Comparison of ENCODE assay signal across 37 cellular contexts in the genomic region with DNA sequence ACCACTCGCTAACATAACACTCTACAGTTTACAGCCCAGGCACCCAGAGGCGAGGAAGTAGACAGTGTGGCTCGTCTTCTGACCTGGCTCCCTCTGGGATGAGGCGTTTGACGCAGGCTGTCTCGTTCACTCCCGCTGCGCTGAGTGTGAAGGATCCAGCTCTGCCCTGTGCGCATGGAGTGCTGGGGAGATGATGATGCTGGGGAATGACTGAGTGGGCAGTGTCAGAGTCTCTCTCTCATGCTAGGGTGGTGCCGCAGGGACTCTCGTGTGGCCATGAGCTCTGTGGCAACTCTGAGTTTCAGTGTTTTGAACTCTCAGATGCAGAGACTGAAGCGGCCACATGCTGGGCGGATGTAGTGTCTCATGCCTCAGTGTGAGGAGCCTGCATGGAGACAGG.
"Had no signal": no experiment of that assay in that cellular context is flagged by ENCODE, and none has a peak within 500 bp of the region (broad histone marks: within the 10 kb centered on the region; RNA-seq: fewer than 3 reads in every experiment).

No MANE protein-coding gene starts in this region.

- H3K36me3 Mint-ChIP-seq: activated CD4-positive, alpha-beta memory T cell treated with anti-CD3 and anti-CD28 coated beads for 36 hours; activated naive CD4-positive, alpha-beta T cell treated with anti-CD3 and anti-CD28 coated beads, Interleukin-2, amount 50 U/mL, for 72 hours had no signal

- DNase-seq: activated B cell treated with CpG ODN at 0.5 μM for 24 hours; activated CD4-positive, alpha-beta memory T cell treated with anti-CD3 and anti-CD28 coated beads for 36 hours; activated CD4-positive, alpha-beta T cell treated with anti-CD3 and anti-CD28 coated beads for 4 hours; activated CD4-positive, alpha-beta T cell treated with anti-CD3 and anti-CD28 coated beads, Interleukin-2, amount 10 ng/mL, durations not matched to agents 24 days and 14 days; activated CD4-positive, alpha-beta T cell treated with anti-CD3 and anti-CD28 coated beads, Interleukin-2, amount 50 U/mL, for 1 hour; activated CD4-positive, alpha-beta T cell treated with anti-CD3 and anti-CD28 coated beads, Interleukin-2, amount 50 U/mL, for 4 hours; activated CD4-positive, CD25-positive, alpha-beta regulatory T cell treated with anti-CD3 and anti-CD28 coated beads, Interleukin-2, amount 50 U/mL, for 72 hours; activated CD8-positive, alpha-beta memory T cell treated with anti-CD3 and anti-CD28 coated beads, Interleukin-2, amount 50 U/mL, for 4 hours; activated CD8-positive, alpha-beta T cell treated with anti-CD3 and anti-CD28 coated beads for 36 hours; activated effector memory CD4-positive, alpha-beta T cell treated with anti-CD3 and anti-CD28 coated beads, Interleukin-2, amount 50 U/mL, for 16 hours; activated gamma-delta T cell treated with Interleukin-2 at 50 U/mL for 16 hours; activated naive CD4-positive, alpha-beta T cell; activated naive CD4-positive, alpha-beta T cell treated with anti-CD3 and anti-CD28 coated beads for 36 hours; activated naive CD4-positive, alpha-beta T cell treated with anti-CD3 and anti-CD28 coated beads, Interleukin-2, amount 50 U/mL, for 16 hours; activated naive CD8-positive, alpha-beta T cell treated with anti-CD3 and anti-CD28 coated beads for 36 hours; activated T-cell treated with anti-CD3 and anti-CD28 coated beads for 4 hours; activated T-cell treated with anti-CD3 and anti-CD28 coated beads, Interleukin-2, amount 50 U/mL, for 1 hour; activated T-cell treated with anti-CD3 and anti-CD28 coated beads, Interleukin-2, amount 50 U/mL, for 4 hours; activated T-cell treated with anti-CD3 and anti-CD28 coated beads, Interleukin-2, amount 50 U/mL, for 72 hours; adrenal gland; amniotic stem cell; aorta; body of pancreas; brain microvascular endothelial cell; caudate nucleus; cerebellar nuclear complex; T-helper 1 cell; T-helper 2 cell; T-helper 9 cell had no signal

- H3K36me3 ChIP-seq: adrenal gland, brain microvascular endothelial cell, breast epithelium had no signal

- H3K4me3 Mint-ChIP-seq: activated B cell treated with CpG ODN at 0.5 μM for 24 hours; activated CD4-positive, alpha-beta memory T cell treated with anti-CD3 and anti-CD28 coated beads for 36 hours; activated CD4-positive, alpha-beta T cell treated with anti-CD3 and anti-CD28 coated beads, Interleukin-2, amount 10 ng/mL, durations not matched to agents 24 days and 14 days; activated CD8-positive, alpha-beta T cell treated with anti-CD3 and anti-CD28 coated beads for 36 hours; activated naive CD4-positive, alpha-beta T cell treated with anti-CD3 and anti-CD28 coated beads for 36 hours; activated naive CD8-positive, alpha-beta T cell treated with anti-CD3 and anti-CD28 coated beads for 36 hours; activated T-cell treated with anti-CD3 and anti-CD28 coated beads, Interleukin-2, amount 50 U/mL, for 4 hours; activated T-cell treated with anti-CD3 and anti-CD28 coated beads, Interleukin-2, amount 50 U/mL, for 72 hours; activated T-helper 1 cell treated with anti-CD3 and anti-CD28 coated beads, Interleukin-12 subunit alpha, Interleukin-12 subunit beta, Interleukin-2, Interleukin-4 antibody, amounts not matched to agents 30 ng/mL and 10 ng/mL and 1 ng/mL, durations not matched to agents 14 hours and 24 hours and 36 hours; activated T-helper 17 cell treated with anti-CD3 and anti-CD28 coated beads, Interleukin-2, amount 50 U/mL, for 72 hours; central memory CD8-positive, alpha-beta T cell; T-helper 1 cell treated with Interleukin-12 subunit alpha and Interleukin-12 subunit beta and Interleukin-4 antibody, amounts not matched to agents 30 μg/mL and 1 μg/mL, for 36 hours; T-helper 2 cell treated with Interferon-gamma antibody and Interleukin-4, amounts not matched to agents 5 μg/mL and 100 μg/mL, for 36 hours had no signal

- ATAC-seq: activated CD8-positive, alpha-beta T cell treated with anti-CD3 and anti-CD28 coated beads for 36 hours; activated naive CD4-positive, alpha-beta T cell treated with anti-CD3 and anti-CD28 coated beads, Interleukin-2, amount 50 U/mL, for 72 hours; activated T-cell treated with anti-CD3 and anti-CD28 coated beads, Interleukin-2, amount 50 U/mL, for 4 hours; activated T-cell treated with anti-CD3 and anti-CD28 coated beads, Interleukin-2, amount 50 U/mL, for 72 hours; activated T-helper 17 cell treated with anti-CD3 and anti-CD28 coated beads, Interleukin-2, amount 50 U/mL, for 72 hours; body of pancreas had no signal

- H3K27ac ChIP-seq: adrenal gland, body of pancreas, brain microvascular endothelial cell, breast epithelium, VCaP had no signal

- H3K9me3 Mint-ChIP-seq: activated CD4-positive, alpha-beta T cell treated with anti-CD3 and anti-CD28 coated beads, Interleukin-2, amount 10 ng/mL, durations not matched to agents 24 days and 14 days; activated CD8-positive, alpha-beta T cell treated with anti-CD3 and anti-CD28 coated beads for 36 hours; activated T-helper 1 cell treated with anti-CD3 and anti-CD28 coated beads, Interleukin-12 subunit alpha, Interleukin-12 subunit beta, Interleukin-2, Interleukin-4 antibody, amounts not matched to agents 30 ng/mL and 10 ng/mL and 1 ng/mL, durations not matched to agents 14 hours and 24 hours and 36 hours; activated T-helper 17 cell treated with anti-CD3 and anti-CD28 coated beads, Interleukin-2, amount 50 U/mL, for 72 hours; T-helper 1 cell treated with Interleukin-12 subunit alpha and Interleukin-12 subunit beta and Interleukin-4 antibody, amounts not matched to agents 30 μg/mL and 1 μg/mL, for 36 hours had no signal

- H3K4me1 ChIP-seq: adrenal gland, body of pancreas, breast epithelium had no signal

- H3K4me1 Mint-ChIP-seq: activated B cell treated with CpG ODN at 0.5 μM for 24 hours; activated CD4-positive, alpha-beta T cell treated with anti-CD3 and anti-CD28 coated beads, Interleukin-2, amount 10 ng/mL, durations not matched to agents 24 days and 14 days; activated naive CD8-positive, alpha-beta T cell treated with anti-CD3 and anti-CD28 coated beads for 36 hours; activated T-helper 17 cell treated with anti-CD3 and anti-CD28 coated beads, Interleukin-2, amount 50 U/mL, for 72 hours; central memory CD8-positive, alpha-beta T cell had no signal

- H3K4me3 ChIP-seq: adrenal gland, body of pancreas, breast epithelium had no signal

- H3K27me3 ChIP-seq: adrenal gland, body of pancreas, brain microvascular endothelial cell had no signal

- H3K27me3 Mint-ChIP-seq: activated B cell treated with CpG ODN at 0.5 μM for 24 hours; activated CD4-positive, alpha-beta memory T cell treated with anti-CD3 and anti-CD28 coated beads for 36 hours; activated CD4-positive, alpha-beta T cell treated with anti-CD3 and anti-CD28 coated beads, Interleukin-2, amount 10 ng/mL, durations not matched to agents 24 days and 14 days; activated CD8-positive, alpha-beta T cell treated with anti-CD3 and anti-CD28 coated beads for 36 hours; activated naive CD8-positive, alpha-beta T cell treated with anti-CD3 and anti-CD28 coated beads for 36 hours; activated T-helper 17 cell treated with anti-CD3 and anti-CD28 coated beads, Interleukin-2, amount 50 U/mL, for 72 hours had no signal

- H3K27ac Mint-ChIP-seq: activated B cell treated with CpG ODN at 0.5 μM for 24 hours; activated CD4-positive, alpha-beta memory T cell treated with anti-CD3 and anti-CD28 coated beads for 36 hours; activated CD4-positive, alpha-beta T cell treated with anti-CD3 and anti-CD28 coated beads, Interleukin-2, amount 10 ng/mL, durations not matched to agents 24 days and 14 days; activated CD8-positive, alpha-beta T cell treated with anti-CD3 and anti-CD28 coated beads for 36 hours; activated naive CD4-positive, alpha-beta T cell treated with anti-CD3 and anti-CD28 coated beads for 36 hours; activated naive CD4-positive, alpha-beta T cell treated with anti-CD3 and anti-CD28 coated beads, Interleukin-2, amount 50 U/mL, for 72 hours; activated naive CD8-positive, alpha-beta T cell treated with anti-CD3 and anti-CD28 coated beads for 36 hours; activated T-cell treated with anti-CD3 and anti-CD28 coated beads, Interleukin-2, amount 50 U/mL, for 72 hours; activated T-helper 1 cell treated with anti-CD3 and anti-CD28 coated beads, Interleukin-12 subunit alpha, Interleukin-12 subunit beta, Interleukin-2, Interleukin-4 antibody, amounts not matched to agents 30 ng/mL and 10 ng/mL and 1 ng/mL, durations not matched to agents 14 hours and 24 hours and 36 hours; activated T-helper 17 cell treated with anti-CD3 and anti-CD28 coated beads, Interleukin-2, amount 50 U/mL, for 72 hours; T-helper 1 cell treated with Interleukin-12 subunit alpha and Interleukin-12 subunit beta and Interleukin-4 antibody, amounts not matched to agents 30 μg/mL and 1 μg/mL, for 36 hours; T-helper 2 cell treated with Interferon-gamma antibody and Interleukin-4, amounts not matched to agents 5 μg/mL and 100 μg/mL, for 36 hours had no signal

- H3K9me3 ChIP-seq: adrenal gland, body of pancreas, breast epithelium had no signal
